9 cellular contexts compared by ENCODE assay signal in the genomic region with DNA sequence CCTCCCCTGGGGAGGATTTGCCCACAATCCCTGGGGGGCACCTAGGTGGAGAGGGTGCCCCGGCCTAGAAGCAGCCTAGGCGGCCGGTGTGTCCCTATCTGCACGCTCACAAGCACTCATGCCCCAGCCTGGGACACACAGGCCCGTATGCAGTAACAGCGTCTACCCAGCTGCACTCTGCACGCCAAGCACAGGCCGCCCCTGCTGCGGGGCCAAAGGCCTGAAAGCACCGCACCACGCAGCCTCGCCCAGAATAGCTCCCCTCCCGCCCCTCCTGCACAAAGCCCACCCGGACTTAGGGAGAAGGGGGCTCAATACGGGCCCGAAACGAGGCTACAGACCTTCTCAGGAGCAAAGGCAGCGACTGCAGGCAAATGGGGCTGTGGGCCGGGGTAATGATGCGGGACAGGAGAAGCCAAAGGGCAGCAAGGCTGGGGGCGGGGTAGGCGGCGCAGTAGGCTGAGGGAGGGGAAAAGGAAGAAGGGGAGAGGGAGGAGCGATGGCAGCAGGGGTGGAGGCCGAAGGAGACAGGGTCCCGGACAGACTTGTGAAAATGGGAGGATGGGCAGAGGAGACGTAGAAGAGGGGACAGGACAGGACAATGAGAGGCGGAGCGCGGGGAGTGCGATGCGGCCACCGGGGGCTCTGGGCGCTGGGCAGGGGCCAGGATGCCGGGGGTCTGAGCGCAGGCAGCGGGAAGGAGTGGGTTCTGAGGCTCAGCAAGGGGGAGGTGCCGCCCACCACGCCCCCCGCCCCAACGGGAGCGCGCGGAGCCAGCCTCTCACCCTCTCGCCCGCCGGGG. TPM values are rescaled to one million over a fixed set of nuclear protein-coding genes. Genes with fewer than 3 reads are reported as not detected.
DNase-seq lines count a peak whose midpoint lies in the region; ATAC-seq and TF ChIP-seq lines count a peak whose summit lies in the region.
"Had no signal": no experiment of that assay in that cellular context is flagged by ENCODE, and none has a peak within 500 bp of the region (broad histone marks: within the 10 kb centered on the region; RNA-seq: fewer than 3 reads in every experiment).

No MANE protein-coding gene starts in this region.

- no peak overlapping the region for H3K27ac Mint-ChIP-seq in MCF 10A (ENCODE audit: low read depth, unreplicated experiment)
- H3K27ac Mint-ChIP-seq in stimulated activated naive B cell treated with anti-CD40 and anti-IgM and Interleukin-4, amounts not matched to agents 10 μg/mL and 1 μg/mL and 100 μg/mL, for 72 hours = no peak overlapping the region
- H3K27ac Mint-ChIP-seq: T-helper 17 cell had no signal

- H3K4me3 Mint-ChIP-seq in MCF 10A (ENCODE audit: unreplicated experiment) = peak overlapping the region; percentile 51
- H3K4me3 Mint-ChIP-seq in stimulated activated naive B cell treated with anti-CD40 and anti-IgM and Interleukin-4, amounts not matched to agents 10 μg/mL and 1 μg/mL and 100 μg/mL, for 72 hours = peak overlapping the region; percentile 71 to 72

- BruUV-seq in MCF 10A (replicated peaks; lab: Mats Ljungman, UMichigan) = no TSS peak

- peak; percentile 53 for ATAC-seq in left colon
- ATAC-seq in stimulated activated naive B cell treated with anti-CD40 and anti-IgM and Interleukin-4, amounts not matched to agents 10 μg/mL and 1 μg/mL and 100 μg/mL, for 72 hours (replicated peaks) = peak; percentile 6 to 8
- ATAC-seq in HG02840 (IDR thresholded peaks at IDR 0.05; ENCODE audit: low FRiP score, unreplicated experiment) = no peak
- ATAC-seq in GM21447 (IDR thresholded peaks at IDR 0.05; ENCODE audit: unreplicated experiment) = no peak
- ATAC-seq: T-helper 17 cell had no signal

- H3K4me3 ChIP-seq in LNCaP clone FGC (ENCODE audit: low read depth, low read length) = peak overlapping the region; percentile 67

- intact Hi-C loops in MCF 10A (cut with micrococcal nuclease) (no loop called here), left colon (cut with DNase I, micrococcal nuclease) (no loop called here)

- POLR2A ChIA-PET in MCF 10A (lab: Yijun Ruan, JAX) = no interaction called here

- no peaks in the 10 kb centered on the region for H3K4me1 Mint-ChIP-seq in MCF 10A (ENCODE audit: insufficient read depth, unreplicated experiment)
- H3K4me1 Mint-ChIP-seq in stimulated activated naive B cell treated with anti-CD40 and anti-IgM and Interleukin-4, amounts not matched to agents 10 μg/mL and 1 μg/mL and 100 μg/mL, for 72 hours = peaks cover 12 to 18% of the 10 kb centered on the region in 2 donors

- CTCF ChIA-PET in MCF 10A (lab: Yijun Ruan, JAX) = no interaction called here

- H3K9me3 Mint-ChIP-seq in MCF 10A (ENCODE audit: unreplicated experiment) = no peaks in the 10 kb centered on the region
- no peaks in the 10 kb centered on the region for H3K9me3 Mint-ChIP-seq in stimulated activated naive B cell treated with anti-CD40 and anti-IgM and Interleukin-4, amounts not matched to agents 10 μg/mL and 1 μg/mL and 100 μg/mL, for 72 hours

- no peaks in the 10 kb centered on the region for H3K27me3 Mint-ChIP-seq in MCF 10A (ENCODE audit: insufficient read depth, unreplicated experiment)
- H3K27me3 Mint-ChIP-seq in stimulated activated naive B cell treated with anti-CD40 and anti-IgM and Interleukin-4, amounts not matched to agents 10 μg/mL and 1 μg/mL and 100 μg/mL, for 72 hours = peaks cover 7 to 8% of the 10 kb centered on the region in 2 donors
- H3K27me3 Mint-ChIP-seq: T-helper 17 cell had no signal

- H3K36me3 Mint-ChIP-seq in MCF 10A (ENCODE audit: insufficient read depth, unreplicated experiment) = no peaks in the 10 kb centered on the region
- H3K36me3 Mint-ChIP-seq in stimulated activated naive B cell treated with anti-CD40 and anti-IgM and Interleukin-4, amounts not matched to agents 10 μg/mL and 1 μg/mL and 100 μg/mL, for 72 hours = peaks cover 0 to 4% of the 10 kb centered on the region in 2 donors

- no peak for TF ChIP-seq CTCF in LNCaP clone FGC (IDR thresholded peaks at IDR 0.05; ENCODE audit: control insufficient read depth, extremely low read depth, insufficient read depth)
- TF ChIP-seq CTCF in MCF 10A (IDR thresholded peaks at IDR 0.05; ENCODE audit: unreplicated experiment) = no peak

- DNase-seq in LNCaP clone FGC (ENCODE audit: low read depth) (no peak), MCF 10A (ENCODE audit: unreplicated experiment) (no peak), left colon (peak; percentile 73 to 80), NOMO-1 (lab: John Stamatoyannopoulos, UW; ENCODE audit: unreplicated experiment in 2 of 2) (no peak), NCI-H2196 (lab: John Stamatoyannopoulos, UW; ENCODE audit: unreplicated experiment) (no peak)
- no peak for DNase-seq in stimulated activated naive B cell treated with anti-CD40 and anti-IgM and Interleukin-4, amounts not matched to agents 10 μg/mL and 1 μg/mL and 100 μg/mL, for 72 hours

RNA-seq across cellular contexts. Expression of gene GPRIN2, which starts 0.5 kb away (rescaled TPM):
- total RNA-seq in MCF 10A (2022) (not detected in 2 replicates), left colon (10 to 100 TPM; 35.9 to 56.7 TPM)
- total RNA-seq: T-helper 17 cell had no signal

RNA-seq across cellular contexts. Expression of gene SYT15, which starts 23.0 kb away (rescaled TPM):
- 0.79 and 0.84 TPM in 2 replicates for total RNA-seq in MCF 10A (2022)
- total RNA-seq in left colon = 1 to 10 TPM; 1.4 to 2.2 TPM

Comparison
In these comparisons a context has a peak if more than half of its experiments do, and no peak if none do; other contexts are left out.
1. DNase-seq: peak in left colon (2 of 2); none in LNCaP clone FGC (single experiment), MCF 10A (single experiment), stimulated activated naive B cell treated with anti-CD40 and anti-IgM and Interleukin-4, amounts not matched to agents 10 μg/mL and 1 μg/mL and 100 μg/mL, for 72 hours (single experiment), NOMO-1 (0 of 2) and NCI-H2196 (single experiment).
2. ATAC-seq: peak in left colon (single experiment) and stimulated activated naive B cell treated with anti-CD40 and anti-IgM and Interleukin-4, amounts not matched to agents 10 μg/mL and 1 μg/mL and 100 μg/mL, for 72 hours (2 of 2); none in HG02840 (single experiment) and GM21447 (single experiment).
3. RNA of gene GPRIN2, which starts 0.5 kb away (total RNA-seq): 35.9 to 56.7 TPM in left colon; not detected in MCF 10A; every median in the first group is over 10 times any median in the second.